Comparison of ENCODE assay signal across 8 cellular contexts in genomic region chr5:138449501-138450239, GRCh38. TPM values are rescaled to one million over a fixed set of nuclear protein-coding genes. Genes with fewer than 3 reads are reported as not detected.
DNase-seq lines count a peak whose midpoint lies in the region; ATAC-seq, FAIRE-seq and TF ChIP-seq lines count a peak whose summit lies in the region.

No MANE protein-coding gene starts in this region.

- DNase-seq in NCI-H2227 treated with DMSO at 0.1 percent for 48 hours (lab: John Stamatoyannopoulos, UW) (peak; percentile 39), cardiac fibroblast (ENCODE audit: low read depth in 2 of 2) (peak; percentile 86 to 87), kidney (peak; percentile 93)
- peak; percentile 47 to 73 for DNase-seq in stimulated activated CD4-positive, alpha-beta T cell treated with anti-CD3 and anti-CD28 coated beads, Interleukin-1b, Interleukin-23, amount 100 ng/mL, for 1 hour (ENCODE audit: low read depth in 2 of 2)

- no peaks in the 10 kb centered on the region for H3K9me3 ChIP-seq in kidney (ENCODE audit: control insufficient read depth in 1 of 2, low read length in 2 of 2)

- FAIRE-seq in kidney (lab: Jason Lieb, UNC) = no peak

- H3K36me3 ChIP-seq in kidney (ENCODE audit: control insufficient read depth in 1 of 2, insufficient read depth in 2 of 2, low read length in 2 of 2) = no peaks in the 10 kb centered on the region

- peak; percentile 47 for TF ChIP-seq CTCF in GM12801 (IDR thresholded peaks at IDR 0.05; ENCODE audit: extremely low read depth, insufficient read length)
- peak; percentile 93 for TF ChIP-seq CTCF in cardiac fibroblast (IDR thresholded peaks at IDR 0.05; ENCODE audit: low read depth, low read length)
- peak; percentile 97 for TF ChIP-seq CTCF in kidney (IDR thresholded peaks at IDR 0.05; ENCODE audit: borderline replicate concordance, extremely low read depth, insufficient read depth)

- no peak overlapping the region for H3K27ac ChIP-seq in kidney (ENCODE audit: low read depth in 2 of 2, low read length in 2 of 2)

- no peak overlapping the region for H3K9ac ChIP-seq in kidney (ENCODE audit: low read length in 2 of 2)

- intact Hi-C loops in kidney (cut with DNase I) = loop anchor here (5.0 kb wide), 1 partner anchor 53 kb away; no protein-coding TSS in a partner anchor

- ATAC-seq in HG02885 (IDR thresholded peaks at IDR 0.05; ENCODE audit: poor library complexity, unreplicated experiment) (peak; percentile 83), HG03039 (IDR thresholded peaks at IDR 0.05; ENCODE audit: unreplicated experiment) (no peak)
- ATAC-seq in activated CD4-positive, CD25-positive, alpha-beta regulatory T cell treated with anti-CD3 and anti-CD28 coated beads, Interleukin-2, amount 50 U/mL, for 24 hours = peak; percentile 83 to 86

- no peak overlapping the region for H3K4me3 ChIP-seq in cardiac fibroblast (replicated peaks in 1 of 2; ENCODE audit: low read depth in 2 of 2, low read length in 2 of 2)
- H3K4me3 ChIP-seq in kidney (ENCODE audit: low read length in 2 of 2) = no peak overlapping the region

- H3K4me1 ChIP-seq in kidney (ENCODE audit: control insufficient read depth in 1 of 2, insufficient read depth in 1 of 2, low read depth in 1 of 2, low read length in 2 of 2) = peaks cover 0 to 4% of the 10 kb centered on the region in 2 donors

RNA-seq across cellular contexts. Expression of gene REEP2, which starts 10.8 kb away (rescaled TPM):
- total RNA-seq in kidney = 1.9 TPM
- polyA plus RNA-seq in kidney (ENCODE audit: insufficient read depth, low read depth, low replicate concordance) = 8.8 TPM

RNA-seq across cellular contexts. Expression of gene EGR1, which starts 15.6 kb away (rescaled TPM):
- 68.6 TPM for total RNA-seq in kidney
- 65.8 TPM for polyA plus RNA-seq in kidney (ENCODE audit: insufficient read depth, low read depth, low replicate concordance)

Comparison
In these comparisons a context has a peak if more than half of its experiments do, and no peak if none do; other contexts are left out.
1. CTCF ChIP-seq: peak in every context shown above with its lines; median percentile 97 in kidney; 93 in cardiac fibroblast; 47 in GM12801.
2. DNase-seq: peak in every context shown above with its lines; median percentile 93 in kidney; 86 in cardiac fibroblast; 60 in stimulated activated CD4-positive, alpha-beta T cell treated with anti-CD3 and anti-CD28 coated beads, Interleukin-1b, Interleukin-23, amount 100 ng/mL, for 1 hour; 39 in NCI-H2227 treated with DMSO at 0.1 percent for 48 hours.